Comparison of ENCODE assay signal across 10 cellular contexts in the genomic region with DNA sequence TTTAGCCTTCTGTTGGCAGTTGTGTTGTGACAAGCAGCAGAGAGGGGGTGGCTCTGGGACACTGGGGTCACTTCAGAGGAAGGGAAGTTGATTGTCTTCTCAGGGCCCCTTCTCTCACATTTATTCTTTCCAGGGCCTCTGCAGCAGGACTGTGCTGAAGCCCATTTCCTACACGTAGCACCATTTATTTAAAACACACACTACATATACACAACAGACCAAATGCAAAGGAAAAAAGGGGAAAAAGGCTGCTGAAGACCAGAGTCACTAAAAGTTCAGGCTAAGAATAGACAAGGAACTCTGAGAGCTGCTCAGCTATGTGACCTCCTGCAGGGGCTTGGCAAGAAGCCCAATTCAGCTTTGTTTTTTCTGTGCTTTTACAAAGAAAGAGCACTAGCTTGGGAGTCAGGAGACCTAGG. TPM values are rescaled to one million over a fixed set of nuclear protein-coding genes. Genes with fewer than 3 reads are reported as not detected.
DNase-seq lines count a peak whose midpoint lies in the region; ATAC-seq and TF ChIP-seq lines count a peak whose summit lies in the region.
"Had no signal": no experiment of that assay in that cellular context is flagged by ENCODE, and none has a peak within 500 bp of the region (broad histone marks: within the 10 kb centered on the region; RNA-seq: fewer than 3 reads in every experiment).

No MANE protein-coding gene starts in this region.

- RAD21 ChIA-PET in HCT116 (lab: Charles Lee; ENCODE audit: low non-redundant PET in 1 of 2, low total read pairs in 2 of 2, uncharacterized antibody in 2 of 2, unreplicated experiment in 2 of 2), result no interaction called here

- DNase-seq in HCT116 (ENCODE audit: low read depth, low spot score) (peak; percentile 6), SJSA1 (ENCODE audit: low read depth in 1 of 2, low spot score in 2 of 2) (peak; percentile 62 to 80), Right ventricle myocardium superior (no peak), gastrocnemius medialis (no peak), progenitor cell of endocrine pancreas (ENCODE audit: low spot score, unreplicated experiment) (no peak)
- no peak for DNase-seq in activated naive CD4-positive, alpha-beta T cell treated with Interleukin-2 at 50 U/mL for 16 hours
- DNase-seq: NCI-H187 treated with DMSO at 0.1 percent for 48 hours had no signal

- H3K4me2 ChIP-seq in HCT116 (ENCODE audit: low read length), result peak overlapping the region; percentile 68

- H3K4me3 ChIP-seq in HCT116 (replicated peaks in 1 of 2; ENCODE audit: low read depth in 1 of 2, low read length in 2 of 2) (peak overlapping the region in 1 of 2 experiments; percentile 25; a peak in 2 of 4 replicates), SJSA1 (no peak overlapping the region), gastrocnemius medialis (no peak overlapping the region)

- H3K9ac ChIP-seq in HCT116 (ENCODE audit: low read length), result no peak overlapping the region

- no peaks in the 10 kb centered on the region for H3K9me3 Mint-ChIP-seq in progenitor cell of endocrine pancreas (ENCODE audit: low read depth)

- BruUV-seq in HCT116 (replicated peaks; lab: Mats Ljungman, UMichigan), result no TSS peak

- no peaks in the 10 kb centered on the region for H3K27me3 Mint-ChIP-seq in progenitor cell of endocrine pancreas
- H3K27me3 Mint-ChIP-seq: activated naive CD8-positive, alpha-beta T cell had no signal

- H3K4me1 ChIP-seq in HCT116 (ENCODE audit: control insufficient read depth in 1 of 2, insufficient read depth in 2 of 2, low read length in 2 of 2), result peaks cover 25 to 39% of the 10 kb centered on the region in 2 experiments
- peaks cover 33% of the 10 kb centered on the region for H3K4me1 ChIP-seq in SJSA1 (replicated peaks)
- H3K4me1 ChIP-seq in gastrocnemius medialis, result peaks cover 5 to 28% of the 10 kb centered on the region in 2 donors

- no peak for TF ChIP-seq CTCF in HCT116 (IDR thresholded peaks at IDR 0.05 in 2 of 3, conservative IDR thresholded peaks at IDR 0.05 in 1 of 3; ENCODE audit: borderline replicate concordance in 1 of 3, insufficient read depth in 1 of 3, low read depth in 2 of 3, low read length in 2 of 3)
- no peak for TF ChIP-seq CTCF in gastrocnemius medialis (IDR thresholded peaks at IDR 0.05 in 4 of 5, conservative IDR thresholded peaks at IDR 0.05 in 1 of 5)
- no peak for TF ChIP-seq CTCF in progenitor cell of endocrine pancreas (IDR thresholded peaks at IDR 0.05; ENCODE audit: unreplicated experiment)

- TF ChIP-seq POLR2A in HCT116 (IDR thresholded peaks at IDR 0.05; ENCODE audit: borderline replicate concordance, extremely low read depth, insufficient read depth, insufficient read length) (no peak), gastrocnemius medialis (IDR thresholded peaks at IDR 0.05) (no peak)

- H3K4me3 Mint-ChIP-seq in progenitor cell of endocrine pancreas (ENCODE audit: low read depth), result no peak overlapping the region
- H3K4me3 Mint-ChIP-seq: activated naive CD8-positive, alpha-beta T cell had no signal

- H2AFZ ChIP-seq in HCT116 (ENCODE audit: low read depth, low read length, poor library complexity, severe bottlenecking), result no peak overlapping the region

- ATAC-seq in HCT116 (peak; percentile 62), Right ventricle myocardium superior (ENCODE audit: poor library complexity) (peak; percentile 74), gastrocnemius medialis (no peak), HG03571 (IDR thresholded peaks at IDR 0.05; ENCODE audit: unreplicated experiment) (no peak), HG03460 (IDR thresholded peaks at IDR 0.05; ENCODE audit: unreplicated experiment) (no peak)

- H3K27ac ChIP-seq in HCT116 (ENCODE audit: low read depth, low read length) (peak overlapping the region; percentile 58; the same call in 1 of the 2 replicates), SJSA1 (peak overlapping the region; percentile 61), gastrocnemius medialis (peak overlapping the region in 3 of 4 donors; percentile 2 to 56 (median 18))

- H4K20me1 ChIP-seq in HCT116 (ENCODE audit: insufficient read depth), result no peaks in the 10 kb centered on the region

- intact Hi-C loops in HCT116 (cut with micrococcal nuclease), result no loop called here
- intact Hi-C loops in Right ventricle myocardium superior (cut with DNase I), result no loop called here
- intact Hi-C loops in gastrocnemius medialis (cut with DNase I; ENCODE audit: low total_unique reads), result no loop called here

- H3K27me3 ChIP-seq in HCT116 (ENCODE audit: insufficient read depth, low read length) (no peaks in the 10 kb centered on the region), SJSA1 (replicated peaks) (no peaks in the 10 kb centered on the region), gastrocnemius medialis (no peaks in the 10 kb centered on the region)

- TF ChIP-seq RAD21 in HCT116 (IDR thresholded peaks at IDR 0.05; ENCODE audit: low read depth), result no peak

- CTCF ChIA-PET in HCT116 (lab: Charles Lee), result interaction anchor here (1.2 kb wide), 1 partner anchor 11 kb away, joined by 3 read pairs; no protein-coding TSS in a partner anchor

- no peak overlapping the region for H3K27ac Mint-ChIP-seq in progenitor cell of endocrine pancreas
- H3K27ac Mint-ChIP-seq: activated naive CD8-positive, alpha-beta T cell had no signal

- H3K36me3 ChIP-seq in HCT116 (ENCODE audit: control insufficient read depth in 1 of 2, insufficient read depth in 2 of 2, low read length in 2 of 2), result no peaks in the 10 kb centered on the region
- H3K36me3 ChIP-seq in SJSA1, result no peaks in the 10 kb centered on the region
- H3K36me3 ChIP-seq in gastrocnemius medialis, result no peaks in the 10 kb centered on the region

- H3K79me2 ChIP-seq in HCT116 (ENCODE audit: insufficient read depth, low read length), result no peaks in the 10 kb centered on the region

- no peaks in the 10 kb centered on the region for H3K4me1 Mint-ChIP-seq in progenitor cell of endocrine pancreas (ENCODE audit: low read depth)

- no peaks in the 10 kb centered on the region for H3K9me2 ChIP-seq in HCT116 (ENCODE audit: insufficient read depth)

- no peaks in the 10 kb centered on the region for H3K36me3 Mint-ChIP-seq in progenitor cell of endocrine pancreas (ENCODE audit: insufficient read depth)
- H3K36me3 Mint-ChIP-seq: activated naive CD8-positive, alpha-beta T cell had no signal

- POLR2A ChIA-PET in HCT116 (lab: Charles Lee), result no interaction called here

- H3K9me3 ChIP-seq in HCT116 (ENCODE audit: control insufficient read depth in 1 of 2, insufficient read depth in 1 of 2, low read depth in 1 of 2, low read length in 2 of 2) (no peaks in the 10 kb centered on the region), SJSA1 (replicated peaks) (no peaks in the 10 kb centered on the region), gastrocnemius medialis (no peaks in the 10 kb centered on the region)

- in situ Hi-C loops in gastrocnemius medialis (cut with MboI; ENCODE audit: low sequenced_read_pairs in 4 of 4), result no loop called here

TF ChIP-seq in HCT116, 20 proteins besides CTCF, POLR2A, EP300 and RAD21:
- TF ChIP-seq EZH2phosphoT487 (IDR thresholded peaks at IDR 0.05; ENCODE audit: borderline replicate concordance) (no peak), CEBPB (IDR thresholded peaks at IDR 0.05; ENCODE audit: low read depth) (no peak)
- TF ChIP-seq, protein P1, sequence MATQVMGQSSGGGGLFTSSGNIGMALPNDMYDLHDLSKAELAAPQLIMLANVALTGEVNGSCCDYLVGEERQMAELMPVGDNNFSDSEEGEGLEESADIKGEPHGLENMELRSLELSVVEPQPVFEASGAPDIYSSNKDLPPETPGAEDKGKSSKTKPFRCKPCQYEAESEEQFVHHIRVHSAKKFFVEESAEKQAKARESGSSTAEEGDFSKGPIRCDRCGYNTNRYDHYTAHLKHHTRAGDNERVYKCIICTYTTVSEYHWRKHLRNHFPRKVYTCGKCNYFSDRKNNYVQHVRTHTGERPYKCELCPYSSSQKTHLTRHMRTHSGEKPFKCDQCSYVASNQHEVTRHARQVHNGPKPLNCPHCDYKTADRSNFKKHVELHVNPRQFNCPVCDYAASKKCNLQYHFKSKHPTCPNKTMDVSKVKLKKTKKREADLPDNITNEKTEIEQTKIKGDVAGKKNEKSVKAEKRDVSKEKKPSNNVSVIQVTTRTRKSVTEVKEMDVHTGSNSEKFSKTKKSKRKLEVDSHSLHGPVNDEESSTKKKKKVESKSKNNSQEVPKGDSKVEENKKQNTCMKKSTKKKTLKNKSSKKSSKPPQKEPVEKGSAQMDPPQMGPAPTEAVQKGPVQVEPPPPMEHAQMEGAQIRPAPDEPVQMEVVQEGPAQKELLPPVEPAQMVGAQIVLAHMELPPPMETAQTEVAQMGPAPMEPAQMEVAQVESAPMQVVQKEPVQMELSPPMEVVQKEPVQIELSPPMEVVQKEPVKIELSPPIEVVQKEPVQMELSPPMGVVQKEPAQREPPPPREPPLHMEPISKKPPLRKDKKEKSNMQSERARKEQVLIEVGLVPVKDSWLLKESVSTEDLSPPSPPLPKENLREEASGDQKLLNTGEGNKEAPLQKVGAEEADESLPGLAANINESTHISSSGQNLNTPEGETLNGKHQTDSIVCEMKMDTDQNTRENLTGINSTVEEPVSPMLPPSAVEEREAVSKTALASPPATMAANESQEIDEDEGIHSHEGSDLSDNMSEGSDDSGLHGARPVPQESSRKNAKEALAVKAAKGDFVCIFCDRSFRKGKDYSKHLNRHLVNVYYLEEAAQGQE (IDR thresholded peaks at IDR 0.05; ENCODE audit: low read depth), result no peak

RNA-seq across cellular contexts. Expression of a gene that starts 28.3 kb away (rescaled TPM):
- total RNA-seq in HCT116 (2021; ENCODE audit: unreplicated experiment) (0.27 TPM), Right ventricle myocardium superior (1.7 TPM), gastrocnemius medialis (under 1 TPM; 0.20 to 0.25 (median 0.22) TPM), progenitor cell of endocrine pancreas (0.50 and 0.75 TPM in 2 replicates)
- polyA plus RNA-seq in HCT116 (2012), result 0.06 and 0.14 TPM in 2 replicates
- total RNA-seq in SJSA1 (2014; rRNA removed; shearing (Covaris generic)), result 0.44 and 0.47 TPM in 2 replicates

RNA-seq across cellular contexts. Expression of a gene that starts 39.4 kb away (rescaled TPM):
- total RNA-seq in HCT116 (2021; ENCODE audit: unreplicated experiment), result 3.6 TPM
- 3.1 and 3.3 TPM in 2 replicates for polyA plus RNA-seq in HCT116 (2012)
- total RNA-seq in SJSA1 (2014; rRNA removed; shearing (Covaris generic)), result 3.4 and 3.6 TPM in 2 replicates
- total RNA-seq in Right ventricle myocardium superior, result 4.1 TPM
- 1 to 10 TPM in 3 of 4 donors, under 1 TPM in 1; 0.39 to 3.6 (median 1.2) TPM for total RNA-seq in gastrocnemius medialis
- total RNA-seq in progenitor cell of endocrine pancreas, result 5.2 and 6.4 TPM in 2 replicates

Comparison
In these comparisons a context has a peak if more than half of its experiments do, and no peak if none do; other contexts are left out.
1. ATAC-seq: peak in HCT116 (single experiment) and Right ventricle myocardium superior (single experiment); none in gastrocnemius medialis (0 of 2), HG03571 (single experiment) and HG03460 (single experiment).
2. DNase-seq: peak in HCT116 (single experiment) and SJSA1 (2 of 2); none in Right ventricle myocardium superior (single experiment), gastrocnemius medialis (0 of 2), progenitor cell of endocrine pancreas (single experiment) and activated naive CD4-positive, alpha-beta T cell treated with Interleukin-2 at 50 U/mL for 16 hours (single experiment).
3. Peak in every context shown above with its lines, with median percentiles within 50 percentile points of each other: H3K27ac ChIP-seq.